In genomic region chr18:72544092-72544886, GRCh38 we compare ENCODE assay signal across 10 cellular contexts. TPM values are rescaled to one million over a fixed set of nuclear protein-coding genes. Genes with fewer than 3 reads are reported as not detected.
DNase-seq lines count a peak whose midpoint lies in the region; ATAC-seq and TF ChIP-seq lines count a peak whose summit lies in the region.
"Had no signal": no experiment of that assay in that cellular context is flagged by ENCODE, and none has a peak within 500 bp of the region (broad histone marks: within the 10 kb centered on the region; RNA-seq: fewer than 3 reads in every experiment).

CBLN2 (minus strand) TSS chr18:72544342; CDS start chr18:72542160, 2,182 bp downstream.

- ATAC-seq in GM21737 (IDR thresholded peaks at IDR 0.05; ENCODE audit: unreplicated experiment) (peak; percentile 90), thoracic aorta (ENCODE audit: insufficient number of reproducible peaks, low FRiP score, low read depth) (no peak)

- TF ChIP-seq CTCF in thoracic aorta (IDR thresholded peaks at IDR 0.05): no peak

- no peak within 1 kb of the TSS for H2BK120ac ChIP-seq in mesenchymal stem cell (ENCODE audit: low read depth, low read length)

- no peak within 1 kb of the TSS for H2BK15ac ChIP-seq in mesenchymal stem cell (ENCODE audit: low read depth, poor library complexity, severe bottlenecking)

- no peaks in the 10 kb centered on the region for H3K9me3 ChIP-seq in mesenchymal stem cell (ENCODE audit: control insufficient read depth, low read length)
- no peaks in the 10 kb centered on the region for H3K9me3 ChIP-seq in thoracic aorta

- H3K36me3 ChIP-seq in mesenchymal stem cell (ENCODE audit: control insufficient read depth in 1 of 2, insufficient read depth in 2 of 2, low read depth in 1 of 2, low read length in 2 of 2): no peaks in the 10 kb centered on the region
- no peaks in the 10 kb centered on the region for H3K36me3 ChIP-seq in thoracic aorta

- no peak within 1 kb of the TSS for H3K23ac ChIP-seq in mesenchymal stem cell (ENCODE audit: low read length in 2 of 2)

- H3K27ac ChIP-seq in mesenchymal stem cell (ENCODE audit: low read length, poor library complexity, severe bottlenecking) (no peak within 1 kb of the TSS), thoracic aorta (no peak within 1 kb of the TSS)

- H3K79me1 ChIP-seq in mesenchymal stem cell (replicated peaks; ENCODE audit: low read length, poor library complexity, severe bottlenecking): no peaks in the 10 kb centered on the region

- no peak within 1 kb of the TSS for H3K9ac ChIP-seq in mesenchymal stem cell (ENCODE audit: low read length)

- H3K4ac ChIP-seq in mesenchymal stem cell (ENCODE audit: low read depth in 1 of 2, low read length in 2 of 2): no peak within 1 kb of the TSS

- no peak within 1 kb of the TSS for H4K91ac ChIP-seq in mesenchymal stem cell (ENCODE audit: low read length)

- H3K4me2 ChIP-seq in mesenchymal stem cell (ENCODE audit: low read length, poor library complexity, severe bottlenecking): peak within 1 kb of the TSS; percentile 82

- no peak within 1 kb of the TSS for H2BK5ac ChIP-seq in mesenchymal stem cell (ENCODE audit: low read depth, low read length, poor library complexity, severe bottlenecking)

- H2BK12ac ChIP-seq in mesenchymal stem cell (ENCODE audit: low read length in 2 of 2): no peak within 1 kb of the TSS

- H3K18ac ChIP-seq in mesenchymal stem cell (ENCODE audit: low read depth in 1 of 2, low read length in 2 of 2): no peak within 1 kb of the TSS

- H3K4me3 ChIP-seq in mesenchymal stem cell (ENCODE audit: insufficient read depth in 1 of 2, low read depth in 1 of 2, low read length in 2 of 2) (peak within 1 kb of the TSS; percentile 43 to 51), thoracic aorta (peak within 1 kb of the TSS; percentile 9)

- no peak within 1 kb of the TSS for H2AFZ ChIP-seq in mesenchymal stem cell (ENCODE audit: low read depth, low read length)

- WGBS in mesenchymal stem cell: 28% methylated on average over 28 of the region's 44 CpGs

- H4K8ac ChIP-seq in mesenchymal stem cell (ENCODE audit: low read length): no peak within 1 kb of the TSS

- peak; percentile 87 for TF ChIP-seq RAD21 in Ishikawa (IDR thresholded peaks at IDR 0.05; ENCODE audit: low read depth)

- H3K27me3 ChIP-seq in mesenchymal stem cell (ENCODE audit: control insufficient read depth in 1 of 2, insufficient read depth in 1 of 2, low read length in 2 of 2) (peaks cover 30 to 50% of the 10 kb centered on the region in 2 experiments), thoracic aorta (replicated peaks; ENCODE audit: insufficient read depth) (no peaks in the 10 kb centered on the region)

- no peak within 1 kb of the TSS for H3K14ac ChIP-seq in mesenchymal stem cell (ENCODE audit: low read length in 2 of 2)

- no peak for TF ChIP-seq EP300 in Ishikawa (IDR thresholded peaks at IDR 0.05; ENCODE audit: borderline replicate concordance)

- H3K4me1 ChIP-seq in mesenchymal stem cell (ENCODE audit: control insufficient read depth, insufficient read depth, low read depth, low read length) (peaks cover 14% of the 10 kb centered on the region), thoracic aorta (ENCODE audit: control insufficient read depth in 1 of 2, low read depth in 2 of 2) (no peaks in the 10 kb centered on the region)

- H2AK5ac ChIP-seq in mesenchymal stem cell (ENCODE audit: low read length, severe bottlenecking): no peak within 1 kb of the TSS

- DNase-seq in NCI-H524 (lab: John Stamatoyannopoulos, UW): peak; percentile 26 to 73
- no peak for DNase-seq in NCI-H524 treated with DMSO at 0.1 percent for 48 hours (lab: John Stamatoyannopoulos, UW)
- peak; percentile 69 for DNase-seq in SK-N-DZ (ENCODE audit: low spot score)
- peak; percentile 88 for DNase-seq in ecto neural progenitor cell (ENCODE audit: low spot score)
- DNase-seq in mesenchymal stem cell: no peak
- DNase-seq in thoracic aorta (ENCODE audit: low spot score): no peak
- DNase-seq: naive B cell had no signal

TF ChIP-seq in Ishikawa, 13 proteins besides CTCF, POLR2A, EP300 and RAD21:
- TF ChIP-seq ZBTB7A (IDR thresholded peaks at IDR 0.05; ENCODE audit: low read depth): no peak

RNA-seq across cellular contexts. Expression of gene CBLN2, which starts in this region (rescaled TPM):
- polyA plus RNA-seq in SK-N-DZ (2014; cell fraction: cytosol; rRNA removed): 0.20 and 0.53 TPM in 2 replicates
- polyA plus RNA-seq in SK-N-DZ (2014; cell fraction: nucleus; rRNA removed): 0.39 TPM in 1 of 2 replicates, not detected in the other
- not detected for polyA plus RNA-seq in mesenchymal stem cell (2013, experiment 1 of 2)
- not detected for polyA plus RNA-seq in mesenchymal stem cell (2013, experiment 2 of 2)
- total RNA-seq in thoracic aorta: not detected
- total RNA-seq: CD4-positive, CD25-positive, alpha-beta regulatory T cell had no signal
- polyA plus RNA-seq: CD4-positive, CD25-positive, alpha-beta regulatory T cell had no signal

Comparison
In these comparisons a context has a peak if more than half of its experiments do, and no peak if none do; other contexts are left out.
1. DNase-seq: peak in NCI-H524 (2 of 2), SK-N-DZ (single experiment) and ecto neural progenitor cell (single experiment); none in NCI-H524 treated with DMSO at 0.1 percent for 48 hours (single experiment), mesenchymal stem cell (single experiment) and thoracic aorta (single experiment).